22 cellular contexts compared by ENCODE assay signal in the genomic region with DNA sequence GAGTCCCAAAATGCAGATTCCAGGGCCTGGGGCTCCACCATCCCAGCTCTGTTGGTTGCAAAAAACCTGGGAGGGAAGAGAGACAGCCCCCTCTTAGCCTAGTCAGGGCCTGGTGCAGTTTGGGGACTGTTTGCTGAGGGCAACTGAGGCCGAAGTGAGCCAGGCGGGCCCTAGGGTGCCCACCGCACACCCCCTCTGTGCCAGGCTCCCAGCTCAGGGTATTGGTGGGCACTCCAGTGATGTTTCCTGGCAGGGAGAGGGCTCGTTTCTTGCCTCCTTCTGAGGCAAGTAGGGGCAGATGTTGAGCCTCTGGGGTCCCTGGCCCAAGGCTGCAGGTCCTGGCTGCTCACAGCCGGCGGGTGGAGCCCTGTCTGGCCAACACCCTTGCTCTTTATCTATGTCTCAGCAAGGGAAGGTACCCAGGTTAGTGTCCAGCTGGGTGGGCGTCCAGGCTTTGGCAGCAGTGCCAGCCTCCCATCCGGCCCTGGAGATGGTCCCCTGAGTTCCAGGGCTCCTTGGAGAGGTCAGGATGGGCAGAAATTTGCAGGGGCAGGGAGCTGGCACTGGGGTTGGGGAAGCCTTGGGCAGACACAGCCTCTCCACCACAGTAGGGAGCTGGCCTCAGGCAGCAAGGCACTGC.
"Had no signal": no experiment of that assay in that cellular context is flagged by ENCODE, and none has a peak within 500 bp of the region (broad histone marks: within the 10 kb centered on the region; RNA-seq: fewer than 3 reads in every experiment).

No MANE protein-coding gene starts in this region.

- H3K36me3 ChIP-seq: cardiac muscle cell had no signal

- H3K4me3 Mint-ChIP-seq: activated CD4-positive, alpha-beta memory T cell treated with anti-CD3 and anti-CD28 coated beads for 36 hours; activated naive CD4-positive, alpha-beta T cell treated with anti-CD3 and anti-CD28 coated beads for 36 hours had no signal

- H3K4me2 ChIP-seq: hepatocyte, smooth muscle cell had no signal

- H3K4me1 ChIP-seq: sigmoid colon, upper lobe of left lung had no signal

- H3K9me3 Mint-ChIP-seq: activated naive CD4-positive, alpha-beta T cell treated with anti-CD3 and anti-CD28 coated beads for 36 hours had no signal

- H3K27me3 Mint-ChIP-seq: activated CD4-positive, alpha-beta memory T cell treated with anti-CD3 and anti-CD28 coated beads for 36 hours had no signal

- H2AFZ ChIP-seq: hepatocyte had no signal

- H3K9me3 ChIP-seq: body of pancreas, mucosa of descending colon, sigmoid colon, upper lobe of left lung had no signal

- H3K4me3 ChIP-seq: body of pancreas, cardiac muscle cell, hepatocyte, mucosa of descending colon, sigmoid colon, smooth muscle cell, upper lobe of left lung had no signal

- H3K27ac Mint-ChIP-seq: activated CD4-positive, alpha-beta memory T cell treated with anti-CD3 and anti-CD28 coated beads for 36 hours; activated naive CD4-positive, alpha-beta T cell treated with anti-CD3 and anti-CD28 coated beads for 36 hours had no signal

- H3K27ac ChIP-seq: body of pancreas, cardiac muscle cell, hepatocyte, sigmoid colon, upper lobe of left lung had no signal

- DNase-seq: activated CD4-positive, alpha-beta memory T cell treated with anti-CD3 and anti-CD28 coated beads for 36 hours; activated CD4-positive, alpha-beta T cell treated with anti-CD3 and anti-CD28 coated beads for 48 hours; activated effector memory CD4-positive, alpha-beta T cell treated with Interleukin-2 at 50 U/mL for 16 hours; activated naive CD4-positive, alpha-beta T cell treated with anti-CD3 and anti-CD28 coated beads for 36 hours; activated T-cell treated with anti-CD3 and anti-CD28 coated beads, Interleukin-2, amount 50 U/mL, for 48 hours; anterior cingulate cortex; body of pancreas; dermis blood vessel endothelial cell; effector memory CD4-positive, alpha-beta T cell; glutamatergic neuron; left colon; mesendoderm; mucosa of descending colon; occipital lobe; sigmoid colon; stimulated activated CD4-positive, alpha-beta T cell treated with anti-CD3 and anti-CD28 coated beads, Interleukin-4, amount 100 ng/mL, for 1 hour; stimulated activated naive CD4-positive, alpha-beta T cell; T-helper 2 cell had no signal

- ATAC-seq: left colon, mucosa of descending colon had no signal

- H3K27me3 ChIP-seq: body of pancreas, cardiac muscle cell, hepatocyte, sigmoid colon, upper lobe of left lung had no signal
